20 cellular contexts compared by ENCODE assay signal in the genomic region with DNA sequence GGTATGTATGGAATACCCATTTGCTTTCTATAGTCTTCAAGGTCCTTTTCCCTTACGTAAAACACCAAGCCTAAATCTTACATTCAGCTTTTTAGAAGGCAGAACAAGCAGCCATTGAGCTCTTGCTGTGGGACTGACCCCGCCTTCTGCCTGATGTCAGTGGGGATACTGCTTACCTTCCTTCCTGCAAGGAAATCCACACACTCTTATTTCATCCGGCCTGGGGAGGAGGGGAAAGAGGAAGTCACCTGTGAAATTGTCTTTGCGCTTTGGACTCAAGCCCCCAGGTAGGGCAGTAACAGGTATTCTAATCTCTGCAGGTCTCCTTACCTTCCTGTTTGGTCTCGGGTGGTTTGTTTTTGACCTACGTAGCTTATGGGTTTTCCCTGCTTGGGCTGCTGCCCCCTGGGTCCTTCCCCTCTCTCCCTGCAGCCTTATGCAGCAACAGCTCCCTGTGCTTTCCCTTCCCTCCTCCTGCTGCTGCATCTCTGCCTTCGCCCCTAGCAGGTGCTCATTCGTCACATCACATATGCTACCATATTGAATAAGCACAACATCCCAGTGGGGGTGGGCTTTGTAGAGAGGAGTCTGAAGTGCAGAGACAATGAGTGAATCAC.
DNase-seq lines count a peak whose midpoint lies in the region; ATAC-seq, FAIRE-seq and TF ChIP-seq lines count a peak whose summit lies in the region.
"Had no signal": no experiment of that assay in that cellular context is flagged by ENCODE, and none has a peak within 500 bp of the region (broad histone marks: within the 10 kb centered on the region; RNA-seq: fewer than 3 reads in every experiment).

No MANE protein-coding gene starts in this region.

- H3K4me3 ChIP-seq in Loucy (ENCODE audit: low read length, poor library complexity, severe bottlenecking) (no peak overlapping the region), H1 (ENCODE audit: extremely low read depth in 1 of 4, insufficient read depth in 2 of 4, low read depth in 3 of 4, low read length in 4 of 4) (no peak overlapping the region), foreskin fibroblast (ENCODE audit: low read depth in 1 of 2, low read length in 2 of 2) (no peak overlapping the region)
- H3K4me3 ChIP-seq: lung, transverse colon had no signal

- TF ChIP-seq POLR2A in H1 (IDR thresholded peaks at IDR 0.05; ENCODE audit: control extremely low read depth in 1 of 2, low read depth in 2 of 2, low read length in 2 of 2), result no peak

- TF ChIP-seq EP300 in H1 (IDR thresholded peaks at IDR 0.05; ENCODE audit: borderline replicate concordance in 1 of 2, low read depth in 2 of 2, low read length in 2 of 2), result no peak

- H3K79me1 ChIP-seq in H1 (ENCODE audit: low read depth, low read length), result no peaks in the 10 kb centered on the region

- no peak overlapping the region for H3K14ac ChIP-seq in H1 (ENCODE audit: insufficient read length)

- no peaks in the 10 kb centered on the region for H3K23me2 ChIP-seq in H1 (ENCODE audit: low read depth, low read length)

- H2AK5ac ChIP-seq in H1 (ENCODE audit: low read depth, low read length), result no peak overlapping the region

- H3K4me2 ChIP-seq in Loucy (ENCODE audit: low read depth, low read length, poor library complexity, severe bottlenecking) (no peak overlapping the region), H1 (ENCODE audit: insufficient read depth in 1 of 2, low read depth in 2 of 2, low read length in 2 of 2) (peak overlapping the region; percentile 4 to 25; a peak in 2 of 4 replicates)

- H2BK12ac ChIP-seq in H1 (ENCODE audit: low read depth, low read length), result no peak overlapping the region

- no peak overlapping the region for H3K56ac ChIP-seq in H1 (replicated peaks; ENCODE audit: insufficient read length, low read depth, low read length)

- H3K18ac ChIP-seq in H1 (ENCODE audit: extremely low read depth, low read length), result no peak overlapping the region

- H3K27me3 ChIP-seq in Loucy (ENCODE audit: insufficient read depth, low read length, poor library complexity, severe bottlenecking), result no peaks in the 10 kb centered on the region
- H3K27me3 ChIP-seq in H1 (replicated peaks in 1 of 4; ENCODE audit: control insufficient read depth in 3 of 4, extremely low read depth in 1 of 4, insufficient read depth in 3 of 4, low read length in 3 of 4), result no peaks in the 10 kb centered on the region
- H3K27me3 ChIP-seq: transverse colon had no signal

- H3K9me3 Mint-ChIP-seq in naive B cell, result peaks cover 0 to 1% (median 0%) of the 10 kb centered on the region in 7 donors
- H3K9me3 Mint-ChIP-seq: activated T-helper 17 cell treated with anti-CD3 and anti-CD28 coated beads, Interleukin-2, amount 50 U/mL, for 72 hours; nephron progenitor cell; stimulated activated effector memory CD8-positive, alpha-beta T cell treated with anti-CD3 and anti-CD28 coated beads, Interleukin-12 subunit alpha, Interleukin-12 subunit beta, amount 100 ng/mL, for 72 hours had no signal

- CTCF ChIA-PET in H1 (lab: Charles Lee; ENCODE audit: partially characterized antibody), result interaction anchor here (0.9 to 1.9 kb wide), 3 partner anchors 9 to 13 kb away, joined by 3 to 8 read pairs (median 4); no protein-coding TSS in a partner anchor

- H4K20me1 ChIP-seq in Loucy (ENCODE audit: insufficient read depth, low read length, poor library complexity, severe bottlenecking) (no peaks in the 10 kb centered on the region), H1 (replicated peaks in 1 of 2; ENCODE audit: control insufficient read depth in 1 of 2, insufficient read depth in 2 of 2, low read length in 2 of 2) (no peaks in the 10 kb centered on the region)

- H3K9me3 ChIP-seq in Loucy (ENCODE audit: insufficient read depth, low read depth, low read length) (no peaks in the 10 kb centered on the region), H1 (ENCODE audit: insufficient read depth in 2 of 2, low read depth in 1 of 2, low read length in 1 of 2) (no peaks in the 10 kb centered on the region)
- H3K9me3 ChIP-seq: transverse colon had no signal

- H4K91ac ChIP-seq in H1 (replicated peaks; ENCODE audit: insufficient read length, low read length), result no peak overlapping the region

- H3K27ac ChIP-seq in H1 (ENCODE audit: low read depth, low read length), result no peak overlapping the region
- H3K27ac ChIP-seq: 22Rv1, C4-2B, transverse colon, WERI-Rb-1 had no signal

- no peak for FAIRE-seq in H1 (lab: Jason Lieb, UNC)

- H4K8ac ChIP-seq in H1 (ENCODE audit: extremely low read depth, insufficient read depth, low read length), result no peak overlapping the region

- no peak overlapping the region for H3K4ac ChIP-seq in H1 (replicated peaks; ENCODE audit: insufficient read length, low read depth, low read length)

- no peak overlapping the region for H4K5ac ChIP-seq in H1 (ENCODE audit: insufficient read length, low read depth, low read length)

- no peak; a peak in 2 of 4 replicates for TF ChIP-seq RAD21 in H1 (IDR thresholded peaks at IDR 0.05 in 1 of 2, conservative IDR thresholded peaks at IDR 0.05 in 1 of 2; ENCODE audit: low read depth in 2 of 2, low read length in 2 of 2)

- no peak overlapping the region; the same call in 1 of the 2 replicates for H2BK15ac ChIP-seq in H1 (ENCODE audit: low read length)

- H3K23ac ChIP-seq in H1 (ENCODE audit: insufficient read length), result no peak overlapping the region

- no peak overlapping the region for H2BK120ac ChIP-seq in H1 (replicated peaks; ENCODE audit: low read depth, low read length)

- H3K36me3 ChIP-seq in Loucy (ENCODE audit: insufficient read depth, low read length) (no peaks in the 10 kb centered on the region), H1 (ENCODE audit: control insufficient read depth in 2 of 4, insufficient read depth in 4 of 4, low read length in 3 of 4) (no peaks in the 10 kb centered on the region)
- H3K36me3 ChIP-seq: transverse colon, WERI-Rb-1 had no signal

- H2BK20ac ChIP-seq in H1 (ENCODE audit: low read length), result no peak overlapping the region

- peak; percentile 32 to 41 for ATAC-seq in naive B cell (ENCODE audit: low read depth in 2 of 2)
- ATAC-seq in GM21390 (IDR thresholded peaks at IDR 0.05; ENCODE audit: unreplicated experiment), result no peak
- ATAC-seq: activated T-helper 17 cell treated with anti-CD3 and anti-CD28 coated beads, Interleukin-2, amount 50 U/mL, for 72 hours; HCT116; stimulated activated effector memory CD8-positive, alpha-beta T cell treated with anti-CD3 and anti-CD28 coated beads, Interleukin-12 subunit alpha, Interleukin-12 subunit beta, amount 100 ng/mL, for 72 hours had no signal

- H3K27me3 Mint-ChIP-seq in naive B cell, result peaks cover 0 to 3% (median 0%) of the 10 kb centered on the region in 3 donors
- H3K27me3 Mint-ChIP-seq: activated T-helper 17 cell treated with anti-CD3 and anti-CD28 coated beads, Interleukin-2, amount 50 U/mL, for 72 hours had no signal

- H3K4me1 Mint-ChIP-seq in naive B cell, result peaks cover 21 to 40% (median 32%) of the 10 kb centered on the region in 3 donors

- peak overlapping the region; percentile 22; the same call in 1 of the 2 replicates for H2AFZ ChIP-seq in Loucy (ENCODE audit: low read length)
- peak overlapping the region; percentile 79; the same call in 1 of the 2 replicates for H2AFZ ChIP-seq in H1 (ENCODE audit: low read length)

- peak overlapping the region in 2 of 6 donors; percentile 29 to 57 for H3K27ac Mint-ChIP-seq in naive B cell
- H3K27ac Mint-ChIP-seq: activated T-helper 17 cell treated with anti-CD3 and anti-CD28 coated beads, Interleukin-2, amount 50 U/mL, for 72 hours; stimulated activated effector memory CD8-positive, alpha-beta T cell treated with anti-CD3 and anti-CD28 coated beads, Interleukin-12 subunit alpha, Interleukin-12 subunit beta, amount 100 ng/mL, for 72 hours had no signal

- peak overlapping the region in 1 of 8 donors; percentile 63 for H3K4me3 Mint-ChIP-seq in naive B cell
- H3K4me3 Mint-ChIP-seq: activated T-helper 17 cell treated with anti-CD3 and anti-CD28 coated beads, Interleukin-2, amount 50 U/mL, for 72 hours; nephron progenitor cell; stimulated activated effector memory CD8-positive, alpha-beta T cell treated with anti-CD3 and anti-CD28 coated beads, Interleukin-12 subunit alpha, Interleukin-12 subunit beta, amount 100 ng/mL, for 72 hours had no signal

- H2BK5ac ChIP-seq in H1 (ENCODE audit: low read depth, low read length), result peak overlapping the region; percentile 10; the same call in 1 of the 2 replicates

- DNase-seq in DMS153 (lab: John Stamatoyannopoulos, UW) (peak; percentile 69), DMS153 treated with DMSO at 0.1 percent for 48 hours (lab: John Stamatoyannopoulos, UW; ENCODE audit: unreplicated experiment) (no peak), H1 (ENCODE audit: low read depth in 1 of 2, low spot score in 2 of 2) (peak in 1 of 2 experiments; percentile 47), naive B cell (no peak), foreskin fibroblast (no peak), SW 1271 (lab: John Stamatoyannopoulos, UW) (no peak)
- DNase-seq: KG1; nephron progenitor cell; NK-92 treated with Interleukin-12 subunit alpha and Interleukin-12 subunit beta, amount 100 ng/mL, for 24 hours; T-helper 1 cell; transverse colon; WERI-Rb-1 had no signal

- no peaks in the 10 kb centered on the region for H3K36me3 Mint-ChIP-seq in naive B cell
- H3K36me3 Mint-ChIP-seq: stimulated activated effector memory CD8-positive, alpha-beta T cell treated with anti-CD3 and anti-CD28 coated beads, Interleukin-12 subunit alpha, Interleukin-12 subunit beta, amount 100 ng/mL, for 72 hours had no signal

- TF ChIP-seq CTCF in Loucy (conservative IDR thresholded peaks at IDR 0.05; ENCODE audit: low read length), result no peak
- no peak for TF ChIP-seq CTCF in H1 (IDR thresholded peaks at IDR 0.05; ENCODE audit: control extremely low read depth in 1 of 3, insufficient read depth in 1 of 3, low read depth in 1 of 3, low read length in 3 of 3)
- TF ChIP-seq CTCF in foreskin fibroblast (IDR thresholded peaks at IDR 0.05; ENCODE audit: low read depth, low read length), result no peak

- peaks cover 40% of the 10 kb centered on the region for H3K4me1 ChIP-seq in Loucy (ENCODE audit: insufficient read depth, low read length, poor library complexity, severe bottlenecking)
- peaks cover 1 to 10% (median 4%) of the 10 kb centered on the region in 4 experiments; a peak in 4 of 7 replicates for H3K4me1 ChIP-seq in H1 (replicated peaks in 1 of 4; ENCODE audit: control insufficient read depth in 3 of 4, insufficient read depth in 4 of 4, low read length in 3 of 4)

- POLR2A ChIA-PET in H1 (lab: Charles Lee; ENCODE audit: partially characterized antibody), result interaction anchor here (1.0 kb wide), 1 partner anchor 13 kb away, joined by 4 read pairs; no protein-coding TSS in a partner anchor

- 70% methylated on average over 8 of the region's 8 CpGs; no CpG with 5 or more reads in 1 of the 2 experiments for WGBS in H1 (ENCODE audit: extremely low coverage in 1 of 2, insufficient coverage in 1 of 2, insufficient read length in 1 of 2, insufficient replicate concordance in 2 of 2, low coverage in 1 of 2, low lambda C conversion rate in 2 of 2, missing lambda C conversion rate in 1 of 2), 2 experiments

- H3F3A ChIP-seq in Loucy (ENCODE audit: low read depth), result no peaks in the 10 kb centered on the region

- H3K79me2 ChIP-seq in Loucy (ENCODE audit: insufficient read depth, low read length) (no peaks in the 10 kb centered on the region), H1 (ENCODE audit: control insufficient read depth in 1 of 2, insufficient read depth in 2 of 2, low read length in 2 of 2) (no peaks in the 10 kb centered on the region)

- H3K9ac ChIP-seq in Loucy (ENCODE audit: low read depth, low read length, poor library complexity, severe bottlenecking) (no peak overlapping the region), H1 (replicated peaks in 1 of 4; ENCODE audit: extremely low read depth in 1 of 4, low read depth in 3 of 4, low read length in 3 of 4) (no peak overlapping the region)

- no peaks in the 10 kb centered on the region for H3K9me2 ChIP-seq in Loucy (replicated peaks; ENCODE audit: low read depth, low read length)
